In genomic region chr2:188949046-188949818, GRCh38 we compare ENCODE assay signal across 28 cellular contexts. TPM values are rescaled to one million over a fixed set of nuclear protein-coding genes. Genes with fewer than 3 reads are reported as not detected.
"Had no signal": no experiment of that assay in that cellular context is flagged by ENCODE, and none has a peak within 500 bp of the region (broad histone marks: within the 10 kb centered on the region; RNA-seq: fewer than 3 reads in every experiment).

No MANE protein-coding gene starts in this region.

- FAIRE-seq: bronchial epithelial cell, K562 had no signal

- H3K36me3 ChIP-seq: ascending aorta had no signal

- ATAC-seq: activated CD8-positive, alpha-beta T cell treated with anti-CD3 and anti-CD28 coated beads for 36 hours; activated T-cell treated with anti-CD3 and anti-CD28 coated beads, Interleukin-2, amount 50 U/mL, for 72 hours; body of pancreas; K562; Panc1; Right ventricle myocardium inferior; T-cell had no signal

- H3K4me1 Mint-ChIP-seq: T-cell had no signal

- H3K4me3 ChIP-seq: ascending aorta, body of pancreas, K562, SK-N-MC had no signal

- H3K27ac ChIP-seq: ascending aorta, body of pancreas, SK-N-MC had no signal

- H3K4me3 Mint-ChIP-seq: activated CD8-positive, alpha-beta T cell treated with anti-CD3 and anti-CD28 coated beads for 36 hours; activated T-cell treated with anti-CD3 and anti-CD28 coated beads, Interleukin-2, amount 50 U/mL, for 72 hours; T-cell had no signal

- H3K4me1 ChIP-seq: ascending aorta, body of pancreas had no signal

- H3K27me3 ChIP-seq: ascending aorta, body of pancreas had no signal

- H3K9me3 Mint-ChIP-seq: activated CD8-positive, alpha-beta T cell treated with anti-CD3 and anti-CD28 coated beads for 36 hours; activated T-helper 2 cell treated with anti-CD3 and anti-CD28 coated beads, Interferon-gamma antibody, Interleukin-2, Interleukin-4, amounts not matched to agents 10 μg/mL and 5 μg/mL and 100 μg/mL, durations not matched to agents 14 hours and 24 hours and 36 hours had no signal

- H3K36me3 Mint-ChIP-seq: T-cell had no signal

- H3K9me3 ChIP-seq: ascending aorta, body of pancreas had no signal

- DNase-seq: activated CD4-positive, CD25-positive, alpha-beta regulatory T cell; activated CD8-positive, alpha-beta memory T cell treated with anti-CD3 and anti-CD28 coated beads, Interleukin-2, amount 50 U/mL, for 4 hours; activated CD8-positive, alpha-beta T cell treated with anti-CD3 and anti-CD28 coated beads for 36 hours; activated naive CD4-positive, alpha-beta T cell treated with anti-CD3 and anti-CD28 coated beads, Interleukin-2, amount 50 U/mL, for 16 hours; activated T-cell treated with anti-CD3 and anti-CD28 coated beads, Interleukin-2, amount 50 U/mL, for 72 hours; amniotic stem cell; body of pancreas; central memory CD4-positive, alpha-beta T cell; Karpas-422; MM.1S; NCI-H1105; NCI-H1436 treated with DMSO at 0.1 percent for 48 hours; NCI-H187; NCI-H2081; NCI-H526; NCI-H774; OCI-M1; RPMI8226; T-cell; T-helper 2 cell; T1000 had no signal

- H3K27me3 Mint-ChIP-seq: activated CD8-positive, alpha-beta T cell treated with anti-CD3 and anti-CD28 coated beads for 36 hours; T-cell had no signal

- H3K27ac Mint-ChIP-seq: activated CD8-positive, alpha-beta T cell treated with anti-CD3 and anti-CD28 coated beads for 36 hours; activated T-cell treated with anti-CD3 and anti-CD28 coated beads, Interleukin-2, amount 50 U/mL, for 72 hours; activated T-helper 2 cell treated with anti-CD3 and anti-CD28 coated beads, Interferon-gamma antibody, Interleukin-2, Interleukin-4, amounts not matched to agents 10 μg/mL and 5 μg/mL and 100 μg/mL, durations not matched to agents 14 hours and 24 hours and 36 hours; T-cell had no signal

RNA-seq across cellular contexts. Expression of gene COL3A1, which starts 24.9 kb away (rescaled TPM):
- total RNA-seq: activated CD8-positive, alpha-beta T cell treated with anti-CD3 and anti-CD28 coated beads for 36 hours had no signal
